Comparison of ENCODE assay signal across 25 cellular contexts in the genomic region with DNA sequence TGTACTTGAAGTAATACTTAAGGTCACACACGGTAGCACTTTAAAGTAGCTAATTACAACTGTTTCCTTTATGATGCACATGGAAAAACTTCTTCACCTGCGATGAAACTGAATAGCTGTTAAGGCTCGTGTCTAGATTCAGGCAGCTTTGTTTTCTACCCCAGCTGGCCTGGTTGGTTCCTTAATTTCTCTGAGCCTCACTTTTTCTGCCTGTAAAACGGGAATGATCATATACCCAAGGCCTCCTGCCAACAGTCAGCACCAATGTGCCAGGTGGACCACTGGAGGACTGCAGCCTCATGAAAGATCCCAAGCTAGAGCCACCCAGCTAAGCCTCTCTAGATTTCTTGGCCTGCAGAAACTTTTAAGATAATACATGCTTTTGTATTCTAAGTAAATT.
DNase-seq lines count a peak whose midpoint lies in the region; ATAC-seq, FAIRE-seq and TF ChIP-seq lines count a peak whose summit lies in the region.
"Had no signal": no experiment of that assay in that cellular context is flagged by ENCODE, and none has a peak within 500 bp of the region (broad histone marks: within the 10 kb centered on the region; RNA-seq: fewer than 3 reads in every experiment).

No MANE protein-coding gene starts in this region.

- H3K4me1 ChIP-seq in KMS-11 (ENCODE audit: low read depth, poor library complexity, severe bottlenecking), result peaks cover 3% of the 10 kb centered on the region
- H3K4me1 ChIP-seq: BE2C had no signal

- H3K9ac ChIP-seq in KMS-11, result no peak overlapping the region
- no peak overlapping the region for H3K9ac ChIP-seq in SU-DHL-6 (ENCODE audit: low read length)
- H3K9ac ChIP-seq: BLaER1 had no signal

- H3K4me3 ChIP-seq in KMS-11 (IDR thresholded peaks at IDR 0.05; ENCODE audit: insufficient read depth, low read depth, low read length), result no peak overlapping the region
- H3K4me3 ChIP-seq in SU-DHL-6 (ENCODE audit: insufficient read depth, low read length, poor library complexity, severe bottlenecking), result no peak overlapping the region
- H3K4me3 ChIP-seq in coronary artery, result no peak overlapping the region
- H3K4me3 ChIP-seq: BLaER1, GM12878 had no signal

- H2AFZ ChIP-seq in KMS-11 (ENCODE audit: low read depth), result no peak overlapping the region
- no peak overlapping the region for H2AFZ ChIP-seq in SU-DHL-6 (ENCODE audit: low read depth, low read length, severe bottlenecking)

- FAIRE-seq in HTR-8/SVneo (lab: Jason Lieb, UNC), result peak; percentile 70
- FAIRE-seq: A204.1, D721Med, GM12878, GM12892, GM18507 had no signal

- H4K20me1 ChIP-seq in KMS-11 (ENCODE audit: insufficient read depth) (no peaks in the 10 kb centered on the region), SU-DHL-6 (ENCODE audit: low read depth, low read length) (no peaks in the 10 kb centered on the region)
- H4K20me1 ChIP-seq: BLaER1 had no signal

- no peak for DNase-seq in HTR-8/SVneo (ENCODE audit: insufficient read length, low spot score)
- DNase-seq in RPMI8226, result peak; percentile 39
- no peak for DNase-seq in coronary artery (ENCODE audit: low spot score)
- DNase-seq in DMS153 (lab: John Stamatoyannopoulos, UW), result no peak
- DNase-seq: 8988T; ACHN; BE2C; C1 segment of cervical spinal cord; Caco-2; Calu3; CD4-positive, alpha-beta T cell; CD8-positive, alpha-beta T cell; DMS53; DND-41; EL; GDM1 had no signal

- no peak for ATAC-seq in HG02588 (IDR thresholded peaks at IDR 0.05; ENCODE audit: unreplicated experiment)
- ATAC-seq: CD8-positive, alpha-beta T cell; GM12878 had no signal

- peak overlapping the region; percentile 19; the same call in 1 of the 2 replicates for H3K27ac ChIP-seq in KMS-11
- no peak overlapping the region for H3K27ac ChIP-seq in SU-DHL-6 (ENCODE audit: low read depth, low read length)
- no peak overlapping the region for H3K27ac ChIP-seq in coronary artery
- H3K27ac ChIP-seq: BLaER1 had no signal

- TF ChIP-seq CTCF in KMS-11 (conservative IDR thresholded peaks at IDR 0.05; ENCODE audit: low read depth, low read length) (no peak), SU-DHL-6 (IDR thresholded peaks at IDR 0.05; ENCODE audit: insufficient read depth, low read length, poor library complexity, severe bottlenecking) (no peak), coronary artery (IDR thresholded peaks at IDR 0.05) (no peak)

- peaks cover 14% of the 10 kb centered on the region; the same call in 1 of the 2 replicates for H3K27me3 ChIP-seq in KMS-11 (ENCODE audit: insufficient read depth, low read depth)
- H3K27me3 ChIP-seq in SU-DHL-6 (ENCODE audit: low read length), result 0 out of 2 replicates have a peak, but pooled peaks cover 3% of the 10 kb centered on the region
- H3K27me3 ChIP-seq: BE2C, BLaER1 had no signal

- no peaks in the 10 kb centered on the region for H3K9me3 ChIP-seq in SU-DHL-6 (ENCODE audit: insufficient read depth, low read length)
- H3K9me3 ChIP-seq: BE2C, BLaER1, Caco-2 had no signal

- no peaks in the 10 kb centered on the region for H3F3A ChIP-seq in SU-DHL-6 (ENCODE audit: insufficient read depth)

- no peaks in the 10 kb centered on the region for H3K9me2 ChIP-seq in SU-DHL-6 (replicated peaks; ENCODE audit: insufficient read depth, low read length)

- H3K36me3 ChIP-seq in KMS-11 (ENCODE audit: insufficient read depth) (no peaks in the 10 kb centered on the region), SU-DHL-6 (ENCODE audit: low read length) (no peaks in the 10 kb centered on the region)
- H3K36me3 ChIP-seq: BE2C, BLaER1 had no signal

- H3K79me2 ChIP-seq in KMS-11 (ENCODE audit: insufficient read depth, low read depth), result no peaks in the 10 kb centered on the region
- H3K79me2 ChIP-seq in SU-DHL-6 (ENCODE audit: insufficient read depth, low read length), result no peaks in the 10 kb centered on the region

- H3K4me2 ChIP-seq in KMS-11, result no peak overlapping the region; the same call in 1 of the 2 replicates
- H3K4me2 ChIP-seq in SU-DHL-6 (ENCODE audit: low read depth, low read length, poor library complexity, severe bottlenecking), result peak overlapping the region; percentile 4
- H3K4me2 ChIP-seq: BLaER1 had no signal
